In the genomic region with DNA sequence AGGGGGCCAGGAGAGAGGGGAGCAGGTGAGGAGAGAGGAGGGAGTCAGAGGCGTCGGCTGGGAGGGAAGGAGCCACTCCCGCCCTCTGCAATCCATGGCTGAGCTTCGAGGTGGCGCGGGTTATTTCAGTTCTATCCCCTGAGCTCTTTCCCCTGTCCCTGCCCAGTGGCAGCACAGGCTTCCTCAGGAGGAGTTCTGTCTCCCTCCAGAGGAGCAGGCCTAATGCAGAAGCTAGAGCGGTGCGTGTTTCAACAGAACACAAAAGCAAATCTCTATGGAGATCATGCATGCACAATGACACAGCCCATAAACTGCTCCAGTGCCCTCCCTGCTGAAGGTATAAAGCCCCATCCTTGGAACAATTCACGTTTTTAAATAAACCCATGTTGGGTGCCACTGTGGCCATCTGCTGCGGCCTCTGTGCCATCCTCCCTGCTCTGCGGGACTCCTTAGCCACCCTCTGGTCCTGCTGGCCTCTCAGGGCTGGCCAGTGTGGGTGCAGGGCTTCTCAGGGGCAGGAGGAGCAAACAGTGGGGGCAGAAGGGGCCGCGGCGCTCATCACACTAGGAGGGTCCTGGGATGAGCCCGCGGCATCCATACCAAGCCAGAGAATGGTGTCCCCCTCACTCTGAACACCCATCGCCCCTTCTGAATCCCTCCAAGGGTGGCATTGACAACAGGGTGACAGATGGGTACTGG, we compare ENCODE assay signal across 1 cellular context.
TF ChIP-seq lines count a peak whose summit lies in the region.

No MANE protein-coding gene starts in this region.

TF ChIP-seq in IMR-90, 13 proteins besides CTCF, POLR2A, EP300 and RAD21 (continued from another document):
- TF ChIP-seq RCOR1 (IDR thresholded peaks at IDR 0.05; ENCODE audit: insufficient replicate concordance, low read length) (no peak), BHLHE40 (IDR thresholded peaks at IDR 0.05; ENCODE audit: low read depth, low read length) (no peak)
TF ChIP-seq in IMR-90: peak in this region for 0.
